Comparison of ENCODE assay signal across 8 cellular contexts in the genomic region with DNA sequence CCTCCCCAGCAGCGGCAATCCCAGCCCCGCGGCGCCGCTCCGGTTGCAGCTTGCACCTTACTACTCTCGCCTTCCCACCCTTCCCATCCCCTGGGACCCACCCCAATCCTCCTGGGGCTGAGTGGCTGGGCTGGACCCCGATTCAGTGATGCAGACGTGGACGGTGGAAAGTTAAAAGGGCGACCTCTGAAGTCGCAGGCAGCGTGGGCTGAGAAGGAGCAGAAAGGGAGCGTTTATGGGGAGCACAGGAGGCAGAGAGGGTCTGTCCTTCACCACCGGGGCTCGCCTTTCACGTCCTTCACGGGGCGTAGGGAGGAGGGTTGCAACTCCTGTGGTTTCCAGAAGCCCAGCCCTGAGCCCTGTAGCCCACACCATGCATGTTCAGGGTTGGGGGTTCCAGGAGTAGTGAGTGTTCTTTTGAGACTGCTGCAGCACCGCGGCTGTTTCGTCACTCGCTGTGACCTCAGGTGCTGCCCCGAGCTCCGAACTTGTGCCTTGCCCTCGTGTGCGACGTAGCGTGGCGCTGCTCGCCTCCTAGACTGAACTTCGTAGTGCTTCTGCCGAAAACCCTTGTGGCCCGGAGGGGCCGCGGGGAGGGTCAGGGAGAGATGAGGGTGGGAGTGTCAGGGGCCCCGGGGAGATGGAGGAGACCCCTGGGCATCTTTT. TPM values are rescaled to one million over a fixed set of nuclear protein-coding genes. Genes with fewer than 3 reads are reported as not detected.
A peak's percentile ranks its signal among the peaks of the same experiment; 100 is the strongest.
DNase-seq lines count a peak whose midpoint lies in the region; ATAC-seq and TF ChIP-seq lines count a peak whose summit lies in the region.

No MANE protein-coding gene starts in this region.

- H3K36me3 ChIP-seq in ACC112 (ENCODE audit: insufficient read depth, low read length) (peaks cover 2% of the 10 kb centered on the region; the same call in 1 of the 2 replicates), HUES64 (ENCODE audit: insufficient read depth, low read length) (no peaks in the 10 kb centered on the region), mucosa of stomach (ENCODE audit: control insufficient read depth, insufficient read depth, low read length) (no peaks in the 10 kb centered on the region)

- ATAC-seq in T-cell (replicated peaks in 1 of 4), result no peak
- ATAC-seq in GM19467 (IDR thresholded peaks at IDR 0.05; ENCODE audit: unreplicated experiment), result no peak

- H3K36me3 Mint-ChIP-seq in T-cell, result no peaks in the 10 kb centered on the region

- CTCF ChIA-PET in T-cell (lab: Charles Lee), result no interaction called here

- no peaks in the 10 kb centered on the region for H3K9me3 ChIP-seq in HUES64 (ENCODE audit: insufficient read depth, low read depth, low read length)
- H3K9me3 ChIP-seq in mucosa of stomach (ENCODE audit: control insufficient read depth, low read length), result no peaks in the 10 kb centered on the region

- H3K4me3 ChIP-seq in ACC112 (ENCODE audit: low read depth, low read length) (peak overlapping the region; percentile 87), HUES64 (ENCODE audit: low read length) (peak overlapping the region; percentile 70), coronary artery (peak overlapping the region; percentile 79), mucosa of stomach (ENCODE audit: low read length) (no peak overlapping the region)

- no peak for TF ChIP-seq CTCF in coronary artery (IDR thresholded peaks at IDR 0.05)

- no peaks in the 10 kb centered on the region for H3K9me3 Mint-ChIP-seq in T-cell

- H3K79me2 ChIP-seq in ACC112 (ENCODE audit: control insufficient read depth, insufficient read depth, low read length, unreplicated experiment), result peaks cover 2% of the 10 kb centered on the region

- H3K27me3 Mint-ChIP-seq in T-cell, result peaks cover 29 to 40% of the 10 kb centered on the region in 2 donors

- H3K27ac ChIP-seq in ACC112 (ENCODE audit: low read depth, low read length), result peak overlapping the region; percentile 21; the same call in 1 of the 2 replicates
- no peak overlapping the region for H3K27ac ChIP-seq in HUES64 (ENCODE audit: low read depth, low read length)
- peak overlapping the region; percentile 37 to 81 for H3K27ac ChIP-seq in coronary artery

- under 1% methylated on average over 37 of the region's 37 CpGs for WGBS in HUES64

- H3K4me1 Mint-ChIP-seq in T-cell, result peaks cover 0 to 6% (median 0%) of the 10 kb centered on the region in 3 donors

- DNase-seq in coronary artery (ENCODE audit: low spot score) (no peak), T-cell (no peak), T1000 (lab: John Stamatoyannopoulos, UW) (no peak)
- no peak for DNase-seq in effector CD8-positive, alpha-beta T cell (lab: John Stamatoyannopoulos, UW)

- no peak overlapping the region for H3K4me3 Mint-ChIP-seq in T-cell

- H3K9ac ChIP-seq in HUES64 (ENCODE audit: low read depth, low read length) (0 out of 2 replicates have a peak overlapping the region, but pooled peaks have one; percentile 9), mucosa of stomach (ENCODE audit: low read length) (peak overlapping the region; percentile 28)

- H3K27me3 ChIP-seq in ACC112 (ENCODE audit: insufficient read depth, low read length) (no peaks in the 10 kb centered on the region), HUES64 (ENCODE audit: insufficient read depth, low read length) (peaks cover 35% of the 10 kb centered on the region), mucosa of stomach (ENCODE audit: control insufficient read depth, insufficient read depth, low read length) (peaks cover 10% of the 10 kb centered on the region)

- H2AFZ ChIP-seq in ACC112 (ENCODE audit: low read length, unreplicated experiment), result peak overlapping the region; percentile 30

- no peak overlapping the region for H3K27ac Mint-ChIP-seq in T-cell

- H3K4me1 ChIP-seq in ACC112 (ENCODE audit: control insufficient read depth, insufficient read depth, low read length, unreplicated experiment) (peaks cover 4% of the 10 kb centered on the region), HUES64 (ENCODE audit: insufficient read depth, low read length) (0 out of 2 replicates have a peak, but pooled peaks cover 13% of the 10 kb centered on the region), mucosa of stomach (ENCODE audit: control insufficient read depth, insufficient read depth, low read length) (no peaks in the 10 kb centered on the region)

- POLR2A ChIA-PET in T-cell (lab: Charles Lee), result no interaction called here

RNA-seq across cellular contexts. Expression of a gene that starts 1.5 kb away (rescaled TPM):
- 3.8 TPM for polyA plus RNA-seq in HUES64 (2013, experiment 1 of 2)
- polyA plus RNA-seq in HUES64 (2013, experiment 2 of 2), result 4.6 TPM
- total RNA-seq in T-cell, result under 1 TPM in 4 of 5 donors, not detected in 1; 0.03 to 0.20 (median 0.11) TPM
